Comparison of ENCODE assay signal across 1 cellular context in the genomic region with DNA sequence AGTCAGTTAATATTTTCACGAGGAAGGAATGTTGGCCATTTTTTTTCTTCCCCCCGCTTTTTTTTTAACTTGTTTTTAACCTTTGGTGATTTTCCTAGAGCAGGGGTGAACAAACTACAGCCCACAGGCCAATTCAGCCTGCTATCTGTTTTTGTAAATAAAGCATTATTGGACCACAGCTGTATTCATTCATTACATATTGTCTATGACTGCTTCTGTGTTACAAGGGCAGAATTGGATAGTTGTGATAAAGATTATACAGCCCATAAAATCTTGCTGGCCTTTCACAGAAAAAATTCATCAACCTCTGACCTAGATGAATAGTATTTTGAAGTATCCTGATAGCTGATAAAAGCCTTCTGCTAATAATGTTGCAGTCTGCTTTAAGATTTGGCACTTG.
TF ChIP-seq lines count a peak whose summit lies in the region.

No MANE protein-coding gene starts in this region.

TF ChIP-seq in HCT116, 20 proteins besides CTCF, POLR2A, EP300 and RAD21 (continued from another document):
- TF ChIP-seq, protein P1, sequence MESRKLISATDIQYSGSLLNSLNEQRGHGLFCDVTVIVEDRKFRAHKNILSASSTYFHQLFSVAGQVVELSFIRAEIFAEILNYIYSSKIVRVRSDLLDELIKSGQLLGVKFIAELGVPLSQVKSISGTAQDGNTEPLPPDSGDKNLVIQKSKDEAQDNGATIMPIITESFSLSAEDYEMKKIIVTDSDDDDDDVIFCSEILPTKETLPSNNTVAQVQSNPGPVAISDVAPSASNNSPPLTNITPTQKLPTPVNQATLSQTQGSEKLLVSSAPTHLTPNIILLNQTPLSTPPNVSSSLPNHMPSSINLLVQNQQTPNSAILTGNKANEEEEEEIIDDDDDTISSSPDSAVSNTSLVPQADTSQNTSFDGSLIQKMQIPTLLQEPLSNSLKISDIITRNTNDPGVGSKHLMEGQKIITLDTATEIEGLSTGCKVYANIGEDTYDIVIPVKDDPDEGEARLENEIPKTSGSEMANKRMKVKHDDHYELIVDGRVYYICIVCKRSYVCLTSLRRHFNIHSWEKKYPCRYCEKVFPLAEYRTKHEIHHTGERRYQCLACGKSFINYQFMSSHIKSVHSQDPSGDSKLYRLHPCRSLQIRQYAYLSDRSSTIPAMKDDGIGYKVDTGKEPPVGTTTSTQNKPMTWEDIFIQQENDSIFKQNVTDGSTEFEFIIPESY (IDR thresholded peaks at IDR 0.05; ENCODE audit: extremely low read depth, insufficient replicate concordance, low read length): no peak
- no peak for TF ChIP-seq YY1 (IDR thresholded peaks at IDR 0.05; ENCODE audit: extremely low read depth, insufficient replicate concordance, low read depth, low read length)
- TF ChIP-seq, protein P2, sequence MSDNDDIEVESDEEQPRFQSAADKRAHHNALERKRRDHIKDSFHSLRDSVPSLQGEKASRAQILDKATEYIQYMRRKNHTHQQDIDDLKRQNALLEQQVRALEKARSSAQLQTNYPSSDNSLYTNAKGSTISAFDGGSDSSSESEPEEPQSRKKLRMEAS (IDR thresholded peaks at IDR 0.05): no peak
TF ChIP-seq in HCT116: peak in this region for 0.
